In genomic region chr19:5093297-5093858, GRCh38 we compare ENCODE assay signal across 1 cellular context.
TF ChIP-seq lines count a peak whose summit lies in the region.

No MANE protein-coding gene starts in this region.

TF ChIP-seq in GM23338, 12 proteins besides CTCF, POLR2A, EP300 and RAD21 (continued from another document):
- TF ChIP-seq, protein P1, sequence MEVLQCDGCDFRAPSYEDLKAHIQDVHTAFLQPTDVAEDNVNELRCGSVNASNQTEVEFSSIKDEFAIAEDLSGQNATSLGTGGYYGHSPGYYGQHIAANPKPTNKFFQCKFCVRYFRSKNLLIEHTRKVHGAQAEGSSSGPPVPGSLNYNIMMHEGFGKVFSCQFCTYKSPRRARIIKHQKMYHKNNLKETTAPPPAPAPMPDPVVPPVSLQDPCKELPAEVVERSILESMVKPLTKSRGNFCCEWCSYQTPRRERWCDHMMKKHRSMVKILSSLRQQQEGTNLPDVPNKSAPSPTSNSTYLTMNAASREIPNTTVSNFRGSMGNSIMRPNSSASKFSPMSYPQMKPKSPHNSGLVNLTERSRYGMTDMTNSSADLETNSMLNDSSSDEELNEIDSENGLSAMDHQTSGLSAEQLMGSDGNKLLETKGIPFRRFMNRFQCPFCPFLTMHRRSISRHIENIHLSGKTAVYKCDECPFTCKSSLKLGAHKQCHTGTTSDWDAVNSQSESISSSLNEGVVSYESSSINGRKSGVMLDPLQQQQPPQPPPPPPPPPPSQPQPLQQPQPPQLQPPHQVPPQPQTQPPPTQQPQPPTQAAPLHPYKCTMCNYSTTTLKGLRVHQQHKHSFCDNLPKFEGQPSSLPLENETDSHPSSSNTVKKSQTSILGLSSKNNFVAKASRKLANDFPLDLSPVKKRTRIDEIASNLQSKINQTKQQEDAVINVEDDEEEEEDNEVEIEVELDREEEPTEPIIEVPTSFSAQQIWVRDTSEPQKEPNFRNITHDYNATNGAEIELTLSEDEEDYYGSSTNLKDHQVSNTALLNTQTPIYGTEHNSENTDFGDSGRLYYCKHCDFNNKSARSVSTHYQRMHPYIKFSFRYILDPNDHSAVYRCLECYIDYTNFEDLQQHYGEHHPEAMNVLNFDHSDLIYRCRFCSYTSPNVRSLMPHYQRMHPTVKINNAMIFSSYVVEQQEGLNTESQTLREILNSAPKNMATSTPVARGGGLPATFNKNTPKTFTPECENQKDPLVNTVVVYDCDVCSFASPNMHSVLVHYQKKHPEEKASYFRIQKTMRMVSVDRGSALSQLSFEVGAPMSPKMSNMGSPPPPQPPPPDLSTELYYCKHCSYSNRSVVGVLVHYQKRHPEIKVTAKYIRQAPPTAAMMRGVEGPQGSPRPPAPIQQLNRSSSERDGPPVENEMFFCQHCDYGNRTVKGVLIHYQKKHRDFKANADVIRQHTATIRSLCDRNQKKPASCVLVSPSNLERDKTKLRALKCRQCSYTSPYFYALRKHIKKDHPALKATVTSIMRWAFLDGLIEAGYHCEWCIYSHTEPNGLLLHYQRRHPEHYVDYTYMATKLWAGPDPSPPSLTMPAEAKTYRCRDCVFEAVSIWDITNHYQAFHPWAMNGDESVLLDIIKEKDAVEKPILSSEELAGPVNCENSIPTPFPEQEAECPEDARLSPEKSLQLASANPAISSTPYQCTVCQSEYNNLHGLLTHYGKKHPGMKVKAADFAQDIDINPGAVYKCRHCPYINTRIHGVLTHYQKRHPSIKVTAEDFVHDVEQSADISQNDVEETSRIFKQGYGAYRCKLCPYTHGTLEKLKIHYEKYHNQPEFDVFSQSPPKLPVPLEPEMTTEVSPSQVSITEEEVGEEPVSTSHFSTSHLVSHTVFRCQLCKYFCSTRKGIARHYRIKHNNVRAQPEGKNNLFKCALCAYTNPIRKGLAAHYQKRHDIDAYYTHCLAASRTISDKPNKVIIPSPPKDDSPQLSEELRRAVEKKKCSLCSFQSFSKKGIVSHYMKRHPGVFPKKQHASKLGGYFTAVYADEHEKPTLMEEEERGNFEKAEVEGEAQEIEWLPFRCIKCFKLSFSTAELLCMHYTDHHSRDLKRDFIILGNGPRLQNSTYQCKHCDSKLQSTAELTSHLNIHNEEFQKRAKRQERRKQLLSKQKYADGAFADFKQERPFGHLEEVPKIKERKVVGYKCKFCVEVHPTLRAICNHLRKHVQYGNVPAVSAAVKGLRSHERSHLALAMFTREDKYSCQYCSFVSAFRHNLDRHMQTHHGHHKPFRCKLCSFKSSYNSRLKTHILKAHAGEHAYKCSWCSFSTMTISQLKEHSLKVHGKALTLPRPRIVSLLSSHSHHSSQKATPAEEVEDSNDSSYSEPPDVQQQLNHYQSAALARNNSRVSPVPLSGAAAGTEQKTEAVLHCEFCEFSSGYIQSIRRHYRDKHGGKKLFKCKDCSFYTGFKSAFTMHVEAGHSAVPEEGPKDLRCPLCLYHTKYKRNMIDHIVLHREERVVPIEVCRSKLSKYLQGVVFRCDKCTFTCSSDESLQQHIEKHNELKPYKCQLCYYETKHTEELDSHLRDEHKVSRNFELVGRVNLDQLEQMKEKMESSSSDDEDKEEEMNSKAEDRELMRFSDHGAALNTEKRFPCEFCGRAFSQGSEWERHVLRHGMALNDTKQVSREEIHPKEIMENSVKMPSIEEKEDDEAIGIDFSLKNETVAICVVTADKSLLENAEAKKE (CRISPR knock-in tag; IDR thresholded peaks at IDR 0.05) = no peak
- TF ChIP-seq REST (IDR thresholded peaks at IDR 0.05; ENCODE audit: unreplicated experiment) (no peak), JUNB (IDR thresholded peaks at IDR 0.05; ENCODE audit: unreplicated experiment) (no peak), EZH2phosphoT487 (IDR thresholded peaks at IDR 0.05; ENCODE audit: unreplicated experiment) (no peak), STAT1 (IDR thresholded peaks at IDR 0.05; ENCODE audit: unreplicated experiment) (no peak), CREB1 (CRISPR knock-in tag; IDR thresholded peaks at IDR 0.05; ENCODE audit: low read depth) (no peak), ZNF114 (CRISPR knock-in tag; IDR thresholded peaks at IDR 0.05) (no peak), NANOG (IDR thresholded peaks at IDR 0.05; ENCODE audit: borderline replicate concordance) (no peak)
